ENCODE assay signal across 31 cellular contexts in the genomic region with DNA sequence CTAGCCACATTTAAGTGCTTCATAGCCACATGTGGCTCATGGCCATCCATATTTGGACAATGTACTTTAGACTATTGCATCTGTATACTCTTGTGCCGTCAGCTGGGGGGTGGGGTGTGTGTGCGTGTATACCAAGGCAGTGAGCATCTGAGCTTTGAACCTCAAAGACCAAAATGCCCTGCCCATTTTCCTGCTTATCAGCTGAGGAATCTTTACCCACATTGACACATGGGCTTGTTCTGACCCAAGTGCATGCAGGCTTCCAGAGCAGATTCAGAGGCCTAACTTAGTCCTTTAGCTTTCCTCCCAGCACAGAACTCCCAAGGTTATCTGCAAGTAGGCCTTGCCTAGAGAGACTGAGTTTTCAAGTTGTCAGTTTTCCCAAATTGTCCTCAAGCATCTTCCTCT. TPM values are rescaled to one million over a fixed set of nuclear protein-coding genes. Genes with fewer than 3 reads are reported as not detected.
DNase-seq lines count a peak whose midpoint lies in the region; ATAC-seq and TF ChIP-seq lines count a peak whose summit lies in the region.
"Had no signal": no experiment of that assay in that cellular context is flagged by ENCODE, and none has a peak within 500 bp of the region (broad histone marks: within the 10 kb centered on the region; RNA-seq: fewer than 3 reads in every experiment).

No MANE protein-coding gene starts in this region.

- H3K4me1 Mint-ChIP-seq in MCF 10A (ENCODE audit: insufficient read depth, unreplicated experiment), result peaks cover 30% of the 10 kb centered on the region
- H3K4me1 Mint-ChIP-seq in activated T-helper 17 cell treated with anti-CD3 and anti-CD28 coated beads, Interleukin-2, amount 50 U/mL, for 72 hours, result no peaks in the 10 kb centered on the region
- H3K4me1 Mint-ChIP-seq: stimulated activated naive CD8-positive, alpha-beta T cell treated with anti-CD3 and anti-CD28 coated beads, Interleukin-15, amount 100 ng/mL, for 72 hours had no signal

- TF ChIP-seq CTCF in MCF 10A (IDR thresholded peaks at IDR 0.05; ENCODE audit: unreplicated experiment) (no peak), breast epithelium (IDR thresholded peaks at IDR 0.05) (no peak), transverse colon (IDR thresholded peaks at IDR 0.05) (no peak)

- no peak overlapping the region for H3K4me3 Mint-ChIP-seq in MCF 10A (ENCODE audit: unreplicated experiment)
- H3K4me3 Mint-ChIP-seq in activated T-helper 17 cell treated with anti-CD3 and anti-CD28 coated beads, Interleukin-2, amount 50 U/mL, for 72 hours, result no peak overlapping the region
- H3K4me3 Mint-ChIP-seq: activated CD4-positive, alpha-beta T cell treated with anti-CD3 and anti-CD28 coated beads, Interleukin-2, amount 10 ng/mL, durations not matched to agents 7 days and 5 days; activated T-cell treated with anti-CD3 and anti-CD28 coated beads, Interleukin-2, amount 50 U/mL, for 72 hours; CD4-positive, alpha-beta T cell; central memory CD8-positive, alpha-beta T cell; dendritic cell treated with granulocyte-macrophage colony-stimulating factor and Interleukin-4, amounts not matched to agents 40 ng/mL and 50 ng/mL, for 4 days; stimulated activated naive CD8-positive, alpha-beta T cell treated with anti-CD3 and anti-CD28 coated beads, Interleukin-15, amount 100 ng/mL, for 72 hours had no signal

- H3K27ac ChIP-seq in breast epithelium (peak overlapping the region in 1 of 2 donors; percentile 41), transverse colon (peak overlapping the region; percentile 36 to 51 (median 40))
- H3K27ac ChIP-seq: thoracic aorta, uterus, WERI-Rb-1 had no signal

- DNase-seq in MCF 10A (ENCODE audit: unreplicated experiment) (peak; percentile 29), breast epithelium (ENCODE audit: low spot score in 2 of 2) (no peak), left lobe of liver (ENCODE audit: low spot score) (peak; percentile 94), transverse colon (peak; percentile 80), NCI-H2196 treated with DMSO at 0.1 percent for 48 hours (lab: John Stamatoyannopoulos, UW; ENCODE audit: unreplicated experiment) (no peak)
- no peak for DNase-seq in activated CD8-positive, alpha-beta memory T cell treated with anti-CD3 and anti-CD28 coated beads, Interleukin-2, amount 50 U/mL, for 48 hours
- DNase-seq: activated CD4-positive, alpha-beta T cell treated with anti-CD3 and anti-CD28 coated beads, Interleukin-2, amount 10 ng/mL, durations not matched to agents 7 days and 5 days; activated naive CD4-positive, alpha-beta T cell treated with Interleukin-2 at 50 U/mL for 16 hours; activated T-cell treated with anti-CD3 and anti-CD28 coated beads, Interleukin-2, amount 50 U/mL, for 72 hours; CD4-positive, alpha-beta T cell; hypothalamus; MV-4-11; NCI-H1436; NCI-H2081 treated with DMSO at 0.1 percent for 48 hours; NCI-H226; NCI-H69; ovary; PC-3; SHP77 treated with DMSO at 0.1 percent for 48 hours; stimulated activated CD4-positive, alpha-beta T cell treated with anti-CD3 and anti-CD28 coated beads, Interleukin-1b, Interleukin-23, amount 100 ng/mL, for 48 hours; stimulated activated naive CD8-positive, alpha-beta T cell treated with anti-CD3 and anti-CD28 coated beads, Interleukin-15, amount 100 ng/mL, for 72 hours; SW 1271; T1000; uterus; WERI-Rb-1 had no signal

- TF ChIP-seq POLR2A in breast epithelium (IDR thresholded peaks at IDR 0.05) (no peak), transverse colon (IDR thresholded peaks at IDR 0.05) (no peak)

- no peaks in the 10 kb centered on the region for H3K9me3 Mint-ChIP-seq in MCF 10A (ENCODE audit: unreplicated experiment)
- no peaks in the 10 kb centered on the region for H3K9me3 Mint-ChIP-seq in activated T-helper 17 cell treated with anti-CD3 and anti-CD28 coated beads, Interleukin-2, amount 50 U/mL, for 72 hours
- H3K9me3 Mint-ChIP-seq: activated CD4-positive, alpha-beta T cell treated with anti-CD3 and anti-CD28 coated beads, Interleukin-2, amount 10 ng/mL, durations not matched to agents 7 days and 5 days; activated T-cell treated with anti-CD3 and anti-CD28 coated beads, Interleukin-2, amount 50 U/mL, for 72 hours; CD4-positive, alpha-beta T cell; central memory CD8-positive, alpha-beta T cell; dendritic cell treated with granulocyte-macrophage colony-stimulating factor and Interleukin-4, amounts not matched to agents 40 ng/mL and 50 ng/mL, for 4 days; stimulated activated naive CD8-positive, alpha-beta T cell treated with anti-CD3 and anti-CD28 coated beads, Interleukin-15, amount 100 ng/mL, for 72 hours had no signal

- H3K36me3 ChIP-seq in breast epithelium (no peaks in the 10 kb centered on the region), transverse colon (peaks cover 0 to 33% (median 10%) of the 10 kb centered on the region in 4 donors)
- H3K36me3 ChIP-seq: ovary had no signal

- no peaks in the 10 kb centered on the region for H3K27me3 Mint-ChIP-seq in MCF 10A (ENCODE audit: insufficient read depth, unreplicated experiment)
- no peaks in the 10 kb centered on the region for H3K27me3 Mint-ChIP-seq in activated T-helper 17 cell treated with anti-CD3 and anti-CD28 coated beads, Interleukin-2, amount 50 U/mL, for 72 hours
- H3K27me3 Mint-ChIP-seq: activated CD4-positive, alpha-beta T cell treated with anti-CD3 and anti-CD28 coated beads, Interleukin-2, amount 10 ng/mL, durations not matched to agents 7 days and 5 days; CD4-positive, alpha-beta T cell; central memory CD8-positive, alpha-beta T cell; dendritic cell treated with granulocyte-macrophage colony-stimulating factor and Interleukin-4, amounts not matched to agents 40 ng/mL and 50 ng/mL, for 4 days; stimulated activated naive CD8-positive, alpha-beta T cell treated with anti-CD3 and anti-CD28 coated beads, Interleukin-15, amount 100 ng/mL, for 72 hours had no signal

- no peaks in the 10 kb centered on the region for H3K4me1 ChIP-seq in breast epithelium
- H3K4me1 ChIP-seq in transverse colon, result peaks cover 0 to 23% (median 10%) of the 10 kb centered on the region in 4 donors
- H3K4me1 ChIP-seq: uterus had no signal

- CTCF ChIA-PET in MCF 10A (lab: Yijun Ruan, JAX), result interaction anchor here (1.5 kb wide), 1 partner anchor 420 kb away, joined by 4 read pairs; no protein-coding TSS in a partner anchor

- H3K27ac Mint-ChIP-seq in MCF 10A (ENCODE audit: low read depth, unreplicated experiment), result peak overlapping the region; percentile 65
- H3K27ac Mint-ChIP-seq in activated T-helper 17 cell treated with anti-CD3 and anti-CD28 coated beads, Interleukin-2, amount 50 U/mL, for 72 hours, result no peak overlapping the region
- H3K27ac Mint-ChIP-seq: activated CD4-positive, alpha-beta T cell treated with anti-CD3 and anti-CD28 coated beads, Interleukin-2, amount 10 ng/mL, durations not matched to agents 7 days and 5 days; CD4-positive, alpha-beta T cell had no signal

- 60% methylated on average over 2 of the region's 2 CpGs; no CpG with 5 or more reads in 1 of the 2 donors for WGBS in transverse colon (ENCODE audit: low coverage in 1 of 2), 2 donors

- H3K36me3 Mint-ChIP-seq in MCF 10A (ENCODE audit: insufficient read depth, unreplicated experiment), result peaks cover 45% of the 10 kb centered on the region
- H3K36me3 Mint-ChIP-seq in activated T-helper 17 cell treated with anti-CD3 and anti-CD28 coated beads, Interleukin-2, amount 50 U/mL, for 72 hours (ENCODE audit: low read depth), result peaks cover 71% of the 10 kb centered on the region

- peak; percentile 18 for ATAC-seq in activated T-helper 17 cell treated with anti-CD3 and anti-CD28 coated beads, Interleukin-2, amount 50 U/mL, for 72 hours (replicated peaks)
- ATAC-seq in left lobe of liver (peak; percentile 88), GM21576 (IDR thresholded peaks at IDR 0.05; ENCODE audit: unreplicated experiment) (no peak)
- ATAC-seq: PC-3; stimulated activated naive CD8-positive, alpha-beta T cell treated with anti-CD3 and anti-CD28 coated beads, Interleukin-15, amount 100 ng/mL, for 72 hours had no signal

- H3K27me3 ChIP-seq in breast epithelium, result no peaks in the 10 kb centered on the region
- H3K27me3 ChIP-seq in transverse colon, result no peaks in the 10 kb centered on the region
- H3K27me3 ChIP-seq: ovary, uterus had no signal

- POLR2A ChIA-PET in MCF 10A (lab: Yijun Ruan, JAX), result interaction anchor here (0.7 to 7.7 kb wide), 6 partner anchors 11 to 204 kb away, joined by 3 to 50 read pairs (median 5); partner anchors contain the start of genes ELP2, MOCOS, RMP24 and SLC39A6

- in situ Hi-C loops in transverse colon (cut with MboI; ENCODE audit: low pct_ligation_motif_present in 1 of 4, low pct_unique_long_range_greater_than_20kb in 1 of 4, low sequenced_read_pairs in 3 of 4), result no loop called here

- BruUV-seq in MCF 10A (replicated peaks; lab: Mats Ljungman, UMichigan), result no TSS peak

- H3K4me3 ChIP-seq in breast epithelium, result no peak overlapping the region
- H3K4me3 ChIP-seq in transverse colon, result no peak overlapping the region
- H3K4me3 ChIP-seq: ovary, smooth muscle cell, thoracic aorta, uterus had no signal

- no peaks in the 10 kb centered on the region for H3K9me3 ChIP-seq in breast epithelium
- no peaks in the 10 kb centered on the region for H3K9me3 ChIP-seq in transverse colon
- H3K9me3 ChIP-seq: ovary, thoracic aorta, uterus had no signal

- no peak for TF ChIP-seq EP300 in transverse colon (IDR thresholded peaks at IDR 0.05; ENCODE audit: low read depth)

- intact Hi-C loops in MCF 10A (cut with micrococcal nuclease) (no loop called here), breast epithelium (cut with DNase I; ENCODE audit: low total_unique reads) (no loop called here), transverse colon (cut with DNase I; ENCODE audit: low total_unique reads) (no loop called here)

RNA-seq across cellular contexts. Expression of gene MOCOS, which starts 11.1 kb away (rescaled TPM):
- total RNA-seq in MCF 10A (2022) (69.1 and 81.1 TPM in 2 replicates), breast epithelium (1 to 10 TPM; 5.2 to 9.7 (median 9.1) TPM), left lobe of liver (27.4 TPM), transverse colon (1 to 10 TPM; 2.6 to 5.7 (median 4.4) TPM)
- under 1 TPM; 0.19 TPM for total RNA-seq in activated T-helper 17 cell treated with anti-CD3 and anti-CD28 coated beads, Interleukin-2, amount 50 U/mL, for 72 hours
- total RNA-seq: CD4-positive, alpha-beta T cell had no signal

RNA-seq across cellular contexts. Expression of gene ELP2, which starts 46.5 kb away (rescaled TPM):
- total RNA-seq in MCF 10A (2022) (100 and 105 TPM in 2 replicates), breast epithelium (100 to 1,000 TPM in 2 of 3 donors, 10 to 100 TPM in 1; 66.9 to 165 (median 139) TPM), left lobe of liver (52.1 TPM), transverse colon (10 to 100 TPM; 23.2 to 59.5 (median 49.6) TPM)
- 10 to 100 TPM; 78.3 to 95.8 TPM for total RNA-seq in activated T-helper 17 cell treated with anti-CD3 and anti-CD28 coated beads, Interleukin-2, amount 50 U/mL, for 72 hours

RNA-seq across cellular contexts. Expression of gene SLC39A6, which starts 47.0 kb away (rescaled TPM):
- total RNA-seq in MCF 10A (2022), result 49.7 and 53.5 TPM in 2 replicates
- total RNA-seq in breast epithelium, result 100 to 1,000 TPM in 2 of 3 donors, 10 to 100 TPM in 1; 44.8 to 502 (median 235) TPM
- 10 to 100 TPM; 29.2 to 41.7 TPM for total RNA-seq in activated T-helper 17 cell treated with anti-CD3 and anti-CD28 coated beads, Interleukin-2, amount 50 U/mL, for 72 hours
- total RNA-seq in left lobe of liver, result 6.6 TPM
- total RNA-seq in transverse colon, result 10 to 100 TPM in 3 of 4 donors, 1 to 10 TPM in 1; 4.5 to 24.3 (median 19.6) TPM

Comparison
In these comparisons a context has a peak if more than half of its experiments do, and no peak if none do; other contexts are left out.
1. DNase-seq: peak in MCF 10A (single experiment), left lobe of liver (single experiment) and transverse colon (single experiment); none in breast epithelium (0 of 2), NCI-H2196 treated with DMSO at 0.1 percent for 48 hours (single experiment) and activated CD8-positive, alpha-beta memory T cell treated with anti-CD3 and anti-CD28 coated beads, Interleukin-2, amount 50 U/mL, for 48 hours (single experiment).